24 cellular contexts compared by ENCODE assay signal in the genomic region with DNA sequence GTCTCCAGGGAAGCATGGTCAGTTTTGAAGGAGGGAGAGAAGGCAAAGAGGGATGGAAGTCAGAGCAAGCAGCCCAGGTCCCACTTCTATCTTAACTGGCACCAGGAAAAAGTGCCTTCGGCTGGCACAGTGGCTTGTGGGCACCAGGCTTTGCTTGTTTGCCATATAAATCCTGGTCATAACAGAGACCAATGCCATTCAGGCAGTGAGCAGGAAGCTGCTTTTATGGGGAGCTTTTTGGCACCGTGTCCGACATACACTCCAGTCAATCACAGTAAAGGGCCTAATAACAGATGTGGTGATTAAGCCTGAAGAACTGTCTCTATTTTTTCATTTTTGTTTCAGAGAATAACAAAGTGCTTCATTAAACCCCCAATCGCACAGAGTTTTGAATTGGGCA. TPM values are rescaled to one million over a fixed set of nuclear protein-coding genes. Genes with fewer than 3 reads are reported as not detected.
A peak's percentile ranks its signal among the peaks of the same experiment; 100 is the strongest.
DNase-seq lines count a peak whose midpoint lies in the region.
"Had no signal": no experiment of that assay in that cellular context is flagged by ENCODE, and none has a peak within 500 bp of the region (broad histone marks: within the 10 kb centered on the region; RNA-seq: fewer than 3 reads in every experiment).

No MANE protein-coding gene starts in this region.

- H3K27ac ChIP-seq in angular gyrus (ENCODE audit: low read depth, low read length) (peak overlapping the region; percentile 72), substantia nigra (ENCODE audit: low read depth, low read length, poor library complexity, severe bottlenecking) (peak overlapping the region; percentile 65)
- H3K27ac ChIP-seq: ascending aorta, ovary, right atrium auricular region, upper lobe of right lung had no signal

- DNase-seq in NCI-H748 (lab: John Stamatoyannopoulos, UW; ENCODE audit: unreplicated experiment): peak; percentile 10
- DNase-seq in NCI-H748 treated with DMSO at 0.1 percent for 48 hours (lab: John Stamatoyannopoulos, UW): no peak
- peak; percentile 19 for DNase-seq in midbrain (lab: John Stamatoyannopoulos, UW)
- DNase-seq in substantia nigra (lab: John Stamatoyannopoulos, UW): peak in 4 of 49 donors; percentile 12 to 47 (median 28)
- no peak for DNase-seq in cerebellum (ENCODE audit: low spot score)
- DNase-seq in NCI-H2107 (lab: John Stamatoyannopoulos, UW): no peak
- no peak for DNase-seq in iPS-NIHi7 (ENCODE audit: extremely low spot score)
- DNase-seq: activated CD4-positive, CD25-positive, alpha-beta regulatory T cell treated with anti-CD3 and anti-CD28 coated beads, Interleukin-2, amount 50 U/mL, for 72 hours; activated CD8-positive, alpha-beta T cell treated with anti-CD3 and anti-CD28 coated beads, Interleukin-2, amount 10 ng/mL, durations not matched to agents 7 days and 5 days; islet precursor cell; Karpas-422; NCI-H187 treated with DMSO at 0.1 percent for 48 hours; nephron progenitor cell; ovary; PC-3; stimulated activated CD4-positive, alpha-beta T cell treated with anti-CD3 and anti-CD28 coated beads, Interleukin-12 subunit alpha, Interleukin-12 subunit beta, amount 100 ng/mL, for 4 hours; stimulated activated CD4-positive, alpha-beta T cell treated with anti-CD3 and anti-CD28 coated beads, Interleukin-4, amount 100 ng/mL, for 1 hour; T-helper 17 cell; upper lobe of right lung had no signal

RNA-seq across cellular contexts. Expression of a gene that starts 21.5 kb away (rescaled TPM):
- total RNA-seq in cerebellum: 72.2 TPM
- total RNA-seq: activated CD8-positive, alpha-beta T cell treated with anti-CD3 and anti-CD28 coated beads, Interleukin-2, amount 10 ng/mL, durations not matched to agents 7 days and 5 days; activated T-helper 2 cell treated with anti-CD3 and anti-CD28 coated beads, Interferon-gamma antibody, Interleukin-2, Interleukin-4, amounts not matched to agents 10 μg/mL and 5 μg/mL and 100 μg/mL, durations not matched to agents 14 hours and 24 hours and 36 hours; HepG2; PC-3; T-helper 17 cell had no signal

Comparison
In these comparisons a context has a peak if more than half of its experiments do, and no peak if none do; other contexts are left out.
1. DNase-seq: peak in NCI-H748 (single experiment) and midbrain (single experiment); none in NCI-H748 treated with DMSO at 0.1 percent for 48 hours (single experiment), cerebellum (single experiment), NCI-H2107 (single experiment) and iPS-NIHi7 (single experiment).